16 cellular contexts compared by ENCODE assay signal in genomic region chr1:175250027-175250426, GRCh38.
"Had no signal": no experiment of that assay in that cellular context is flagged by ENCODE, and none has a peak within 500 bp of the region (broad histone marks: within the 10 kb centered on the region; RNA-seq: fewer than 3 reads in every experiment).

No MANE protein-coding gene starts in this region.

- H3K9me3 ChIP-seq: neutrophil, suprapubic skin had no signal

- H3K27me3 ChIP-seq: neutrophil, suprapubic skin, upper lobe of left lung had no signal

- DNase-seq: activated CD4-positive, alpha-beta T cell treated with anti-CD3 and anti-CD28 coated beads, Interleukin-2, amount 10 ng/mL, durations not matched to agents 7 days and 5 days; activated CD8-positive, alpha-beta memory T cell treated with anti-CD3 and anti-CD28 coated beads for 24 hours; activated naive CD8-positive, alpha-beta T cell treated with anti-CD3 and anti-CD28 coated beads for 36 hours; anterior cingulate cortex; cerebellar nuclear complex; effector memory CD4-positive, alpha-beta T cell; erythroblast; naive thymus-derived CD8-positive, alpha-beta T cell; stimulated activated naive CD8-positive, alpha-beta T cell treated with anti-CD3 and anti-CD28 coated beads, Interleukin-15, Interleukin-2, amounts not matched to agents 100 U/mL and 50 U/mL, for 24 hours; upper lobe of left lung had no signal

- H3K27me3 Mint-ChIP-seq: activated naive CD8-positive, alpha-beta T cell treated with anti-CD3 and anti-CD28 coated beads for 36 hours; naive thymus-derived CD8-positive, alpha-beta T cell had no signal

- ATAC-seq: naive thymus-derived CD8-positive, alpha-beta T cell; stimulated activated naive CD8-positive, alpha-beta T cell treated with anti-CD3 and anti-CD28 coated beads, Interleukin-15, Interleukin-2, amounts not matched to agents 100 U/mL and 50 U/mL, for 24 hours had no signal

- H3K4me2 ChIP-seq: smooth muscle cell had no signal

- H3K4me3 ChIP-seq: lung, smooth muscle cell, suprapubic skin, upper lobe of left lung had no signal

- H3K27ac ChIP-seq: neutrophil, suprapubic skin had no signal

- H3K36me3 ChIP-seq: neutrophil, suprapubic skin, upper lobe of left lung had no signal

- H3K4me1 ChIP-seq: suprapubic skin, upper lobe of left lung had no signal

- H3K9me3 Mint-ChIP-seq: T-helper 2 cell treated with Interferon-gamma antibody and Interleukin-4, amounts not matched to agents 5 μg/mL and 100 μg/mL, for 36 hours had no signal

- H3K4me3 Mint-ChIP-seq: activated CD4-positive, alpha-beta T cell treated with anti-CD3 and anti-CD28 coated beads, Interleukin-2, amount 10 ng/mL, durations not matched to agents 7 days and 5 days; activated naive CD8-positive, alpha-beta T cell treated with anti-CD3 and anti-CD28 coated beads for 36 hours; activated T-helper 1 cell treated with anti-CD3 and anti-CD28 coated beads, Interleukin-12 subunit alpha, Interleukin-12 subunit beta, Interleukin-2, Interleukin-4 antibody, amounts not matched to agents 30 ng/mL and 10 ng/mL and 1 ng/mL, durations not matched to agents 14 hours and 24 hours and 36 hours; naive thymus-derived CD8-positive, alpha-beta T cell; T-helper 2 cell treated with Interferon-gamma antibody and Interleukin-4, amounts not matched to agents 5 μg/mL and 100 μg/mL, for 36 hours had no signal

- H3K27ac Mint-ChIP-seq: activated CD4-positive, alpha-beta T cell treated with anti-CD3 and anti-CD28 coated beads, Interleukin-2, amount 10 ng/mL, durations not matched to agents 7 days and 5 days; activated naive CD8-positive, alpha-beta T cell treated with anti-CD3 and anti-CD28 coated beads for 36 hours; activated T-helper 1 cell treated with anti-CD3 and anti-CD28 coated beads, Interleukin-12 subunit alpha, Interleukin-12 subunit beta, Interleukin-2, Interleukin-4 antibody, amounts not matched to agents 30 ng/mL and 10 ng/mL and 1 ng/mL, durations not matched to agents 14 hours and 24 hours and 36 hours; naive thymus-derived CD8-positive, alpha-beta T cell; T-helper 2 cell treated with Interferon-gamma antibody and Interleukin-4, amounts not matched to agents 5 μg/mL and 100 μg/mL, for 36 hours had no signal

- H3K4me1 Mint-ChIP-seq: activated CD4-positive, alpha-beta T cell treated with anti-CD3 and anti-CD28 coated beads, Interleukin-2, amount 10 ng/mL, durations not matched to agents 7 days and 5 days; activated naive CD8-positive, alpha-beta T cell treated with anti-CD3 and anti-CD28 coated beads for 36 hours had no signal
